Comparison of ENCODE assay signal across 21 cellular contexts in genomic region chrX:136491832-136492231, GRCh38. TPM values are rescaled to one million over a fixed set of nuclear protein-coding genes. Genes with fewer than 3 reads are reported as not detected.
DNase-seq lines count a peak whose midpoint lies in the region; ATAC-seq and TF ChIP-seq lines count a peak whose summit lies in the region.
"Had no signal": no experiment of that assay in that cellular context is flagged by ENCODE, and none has a peak within 500 bp of the region (broad histone marks: within the 10 kb centered on the region; RNA-seq: fewer than 3 reads in every experiment).

No MANE protein-coding gene starts in this region.

- no peak for ATAC-seq in Panc1
- ATAC-seq: T-cell had no signal

- H3K9ac ChIP-seq in H9 (ENCODE audit: extremely low read depth, insufficient read length, low read length): no peak overlapping the region
- no peak overlapping the region for H3K9ac ChIP-seq in mesendoderm (ENCODE audit: low read length)
- H3K9ac ChIP-seq: BLaER1 had no signal

- H3K23ac ChIP-seq in H9 (ENCODE audit: insufficient read length, low read depth, low read length): no peak overlapping the region
- H3K23ac ChIP-seq in mesendoderm (ENCODE audit: low read length): no peak overlapping the region

- no peaks in the 10 kb centered on the region for H3K4me1 ChIP-seq in H9 (ENCODE audit: insufficient read depth, low read length)
- H3K4me1 ChIP-seq in Panc1 (ENCODE audit: control insufficient read depth, insufficient read depth, low read length): peaks cover 6% of the 10 kb centered on the region; the same call in 1 of the 2 replicates
- H3K4me1 ChIP-seq in mesendoderm (ENCODE audit: control insufficient read depth, low read depth, low read length): no peaks in the 10 kb centered on the region
- H3K4me1 ChIP-seq: SJSA1 had no signal

- H3K4me2 ChIP-seq in H9 (ENCODE audit: insufficient read depth, insufficient read length, low read length) (no peak overlapping the region), mesendoderm (ENCODE audit: low read length) (no peak overlapping the region)
- H3K4me2 ChIP-seq: BLaER1 had no signal

- H2BK15ac ChIP-seq in H9 (ENCODE audit: low read depth, low read length): no peak overlapping the region
- H2BK15ac ChIP-seq in mesendoderm (replicated peaks; ENCODE audit: low read depth): no peak overlapping the region

- H3K9me3 ChIP-seq in H9 (ENCODE audit: control insufficient read depth, low read depth, low read length) (peaks cover 40% of the 10 kb centered on the region), Panc1 (ENCODE audit: control insufficient read depth, insufficient read depth, low read depth, low read length) (no peaks in the 10 kb centered on the region)
- H3K9me3 ChIP-seq: BLaER1, SJSA1 had no signal

- BruUV-seq in Panc1 (replicated peaks; lab: Mats Ljungman, UMichigan): no TSS peak

- H3K79me2 ChIP-seq in H9 (ENCODE audit: insufficient read depth, low read length) (no peaks in the 10 kb centered on the region), mesendoderm (ENCODE audit: control insufficient read depth, insufficient read depth, low read length) (no peaks in the 10 kb centered on the region)

- H2AFZ ChIP-seq in H9 (ENCODE audit: low read length): no peak overlapping the region

- TF ChIP-seq CTCF in H9 (conservative IDR thresholded peaks at IDR 0.05) (peak; percentile 42; the same call in 2 of the 3 replicates), Panc1 (IDR thresholded peaks at IDR 0.05) (peak; percentile 30; the same call in 1 of the 2 replicates)

- no peak overlapping the region for H2BK12ac ChIP-seq in H9 (ENCODE audit: insufficient read length, low read depth, low read length)

- CTCF ChIA-PET in Panc1 (lab: Charles Lee): interaction anchor here (0.5 to 0.7 kb wide), 4 partner anchors 23 to 235 kb away, joined by 4 to 14 read pairs (median 7); no protein-coding TSS in a partner anchor

- H2BK120ac ChIP-seq in H9 (ENCODE audit: low read depth, low read length, poor library complexity, severe bottlenecking) (no peak overlapping the region), mesendoderm (ENCODE audit: low read depth, low read length) (no peak overlapping the region)

- H3K14ac ChIP-seq in H9 (ENCODE audit: insufficient read depth, low read length): no peak overlapping the region

- no peaks in the 10 kb centered on the region for H3K79me1 ChIP-seq in H9 (ENCODE audit: insufficient read depth, low read depth, low read length, poor library complexity, severe bottlenecking)
- H3K79me1 ChIP-seq in mesendoderm (ENCODE audit: low read length): no peaks in the 10 kb centered on the region

- H2BK5ac ChIP-seq in H9 (ENCODE audit: insufficient read length, low read length): no peak overlapping the region
- no peak overlapping the region for H2BK5ac ChIP-seq in mesendoderm (ENCODE audit: low read length)

- H4K8ac ChIP-seq in H9 (replicated peaks; ENCODE audit: insufficient read length, low read depth, low read length): no peak overlapping the region
- H4K8ac ChIP-seq in mesendoderm (ENCODE audit: low read depth, low read length): no peak overlapping the region

- no peak overlapping the region for H2BK20ac ChIP-seq in H9 (ENCODE audit: low read depth, low read length, poor library complexity, severe bottlenecking)

- intact Hi-C loops in Panc1 (cut with micrococcal nuclease; ENCODE audit: unreplicated experiment): no loop called here
- intact Hi-C loops in posterior vena cava (cut with DNase I): no loop called here

- peaks cover 60 to 69% of the 10 kb centered on the region in 2 experiments for H3K9me3 Mint-ChIP-seq in H9
- H3K9me3 Mint-ChIP-seq: T-cell had no signal

- H3K23me2 ChIP-seq in H9 (ENCODE audit: insufficient read length, low read depth, low read length, poor library complexity, severe bottlenecking): peaks cover 6% of the 10 kb centered on the region

- no peaks in the 10 kb centered on the region; a peak in 1 of 7 replicates for H3K36me3 Mint-ChIP-seq in H9 (ENCODE audit: insufficient read depth in 1 of 3, low read depth in 3 of 3)
- H3K36me3 Mint-ChIP-seq: T-cell had no signal

- no peak overlapping the region for H3K4me3 Mint-ChIP-seq in H9
- H3K4me3 Mint-ChIP-seq: T-cell had no signal

- H3K4me3 ChIP-seq in Panc1 (ENCODE audit: low read depth in 2 of 2, low read length in 2 of 2) (no peak overlapping the region), mesendoderm (ENCODE audit: low read length) (no peak overlapping the region)
- H3K4me3 ChIP-seq: BLaER1, SJSA1 had no signal

- H3K18ac ChIP-seq in H9 (ENCODE audit: insufficient read length, low read depth, low read length): no peak overlapping the region
- H3K18ac ChIP-seq in mesendoderm (ENCODE audit: low read length): no peak overlapping the region

- WGBS in H9 (ENCODE audit: extremely low coverage, insufficient read length, low lambda C conversion rate): no CpG with 5 or more reads among the region's 6 CpGs
- no CpG with 5 or more reads among the region's 6 CpGs for WGBS in mesendoderm (ENCODE audit: extremely low coverage, insufficient coverage, low lambda C conversion rate)

- H3K4ac ChIP-seq in H9 (ENCODE audit: low read depth, low read length) (no peak overlapping the region), mesendoderm (ENCODE audit: low read depth, low read length) (no peak overlapping the region)

- in situ Hi-C loops in Panc1 (cut with HindIII; ENCODE audit: low pct_unique_long_range_greater_than_20kb, low sequenced_read_pairs): no loop called here

- DNase-seq in DMS 273 (lab: John Stamatoyannopoulos, UW; ENCODE audit: unreplicated experiment): peak; percentile 15
- no peak for DNase-seq in DMS 273 treated with DMSO at 0.1 percent for 48 hours (lab: John Stamatoyannopoulos, UW)
- no peak for DNase-seq in H9
- DNase-seq in Panc1 (ENCODE audit: low read depth, low spot score): no peak
- DNase-seq in mesendoderm: peak; percentile 16
- DNase-seq in NCI-H128 (lab: John Stamatoyannopoulos, UW; ENCODE audit: unreplicated experiment): no peak
- DNase-seq in posterior vena cava (ENCODE audit: low spot score): no peak
- no peak for DNase-seq in cerebellum (ENCODE audit: low spot score)
- DNase-seq: H7, IMR-90, Kasumi-1, NCI-H1436 treated with DMSO at 0.1 percent for 48 hours, NCI-H2029 treated with DMSO at 0.1 percent for 48 hours, NCI-H510A treated with DMSO at 0.1 percent for 48 hours, T-cell had no signal

- no peaks in the 10 kb centered on the region for H3K4me1 Mint-ChIP-seq in H9

- H2AK5ac ChIP-seq in H9 (ENCODE audit: insufficient read length, low read length) (no peak overlapping the region), mesendoderm (ENCODE audit: low read length) (no peak overlapping the region)

- H3K27me3 Mint-ChIP-seq in H9 (ENCODE audit: low read depth): peaks cover 17% of the 10 kb centered on the region

- H4K5ac ChIP-seq in H9 (ENCODE audit: insufficient read length, low read depth, low read length) (no peak overlapping the region), mesendoderm (ENCODE audit: low read length) (no peak overlapping the region)

- no peaks in the 10 kb centered on the region for H4K20me1 ChIP-seq in H9 (ENCODE audit: control insufficient read depth, insufficient read depth, insufficient read length)

- no peaks in the 10 kb centered on the region for H3K36me3 ChIP-seq in Panc1 (ENCODE audit: control insufficient read depth, insufficient read depth, low read length)
- no peaks in the 10 kb centered on the region for H3K36me3 ChIP-seq in mesendoderm (ENCODE audit: control insufficient read depth, insufficient read depth, low read length)
- H3K36me3 ChIP-seq: BLaER1, SJSA1 had no signal

- H4K91ac ChIP-seq in H9 (ENCODE audit: insufficient read length, low read depth, low read length): no peak overlapping the region

- H3K27me3 ChIP-seq in H9 (ENCODE audit: insufficient read depth, low read length): no peaks in the 10 kb centered on the region
- H3K27me3 ChIP-seq in Panc1 (ENCODE audit: control insufficient read depth, insufficient read depth, low read length): peaks cover 29% of the 10 kb centered on the region
- H3K27me3 ChIP-seq in mesendoderm (ENCODE audit: insufficient read depth, low read length, poor library complexity): no peaks in the 10 kb centered on the region

- H3T11ph ChIP-seq in H9 (ENCODE audit: low read length): no peak overlapping the region

- POLR2A ChIA-PET in Panc1 (lab: Charles Lee): interaction anchor here (0.6 kb wide), 1 partner anchor 66 kb away, joined by 8 read pairs; no protein-coding TSS in a partner anchor

- H3K27ac ChIP-seq in H9 (ENCODE audit: insufficient read length, low read depth, low read length) (no peak overlapping the region), Panc1 (ENCODE audit: low read length) (no peak overlapping the region), mesendoderm (ENCODE audit: low read depth, low read length) (no peak overlapping the region)
- H3K27ac ChIP-seq: 22Rv1, BLaER1, RWPE1, SJSA1 had no signal

- H3K27ac Mint-ChIP-seq in H9: no peak overlapping the region
- H3K27ac Mint-ChIP-seq: T-cell had no signal

- H3K56ac ChIP-seq in H9 (ENCODE audit: insufficient read length, low read depth, low read length) (no peak overlapping the region), mesendoderm (ENCODE audit: low read length) (no peak overlapping the region)

RNA-seq across cellular contexts. Expression of gene BRS3, which starts 4.1 kb away (rescaled TPM):
- total RNA-seq in H9 (2021): not detected in 2 replicates
- total RNA-seq in Panc1 (2021; ENCODE audit: unreplicated experiment): not detected
- polyA plus RNA-seq in Panc1 (2012; ENCODE audit: insufficient read length): not detected
- polyA plus RNA-seq in mesendoderm (2013, experiment 1 of 2): not detected
- not detected for polyA plus RNA-seq in mesendoderm (2013, experiment 2 of 2)
- not detected for total RNA-seq in posterior vena cava
- total RNA-seq in cerebellum: not detected
- total RNA-seq: Daoy, H7, HT1080, IMR-90, SJSA1, T-cell had no signal
- polyA plus RNA-seq: IMR-90 had no signal

RNA-seq across cellular contexts. Expression of gene HTATSF1, which starts 5.6 kb away (rescaled TPM):
- total RNA-seq in H9 (2021) (49.5 and 51.5 TPM in 2 replicates), Panc1 (2021; ENCODE audit: unreplicated experiment) (76.0 TPM), posterior vena cava (10 to 100 TPM; 33.7 to 37.8 TPM), cerebellum (50.9 TPM)
- 68.0 TPM for polyA plus RNA-seq in Panc1 (2012; ENCODE audit: insufficient read length)
- polyA plus RNA-seq in mesendoderm (2013, experiment 1 of 2): 57.1 TPM
- polyA plus RNA-seq in mesendoderm (2013, experiment 2 of 2): 53.9 TPM

RNA-seq across cellular contexts. Expression of gene VGLL1, which starts 40.2 kb away (rescaled TPM):
- total RNA-seq in H9 (2021) (not detected in 2 replicates), Panc1 (2021; ENCODE audit: unreplicated experiment) (not detected), posterior vena cava (not detected), cerebellum (not detected)
- not detected for polyA plus RNA-seq in Panc1 (2012; ENCODE audit: insufficient read length)
- 0.03 TPM for polyA plus RNA-seq in mesendoderm (2013, experiment 1 of 2)
- not detected for polyA plus RNA-seq in mesendoderm (2013, experiment 2 of 2)
- total RNA-seq: Daoy, H7, HT1080, IMR-90, SJSA1, T-cell had no signal
- polyA plus RNA-seq: IMR-90 had no signal

Comparison
In these comparisons a context has a peak if more than half of its experiments do, and no peak if none do; other contexts are left out.
1. DNase-seq: peak in DMS 273 (single experiment) and mesendoderm (single experiment); none in DMS 273 treated with DMSO at 0.1 percent for 48 hours (single experiment), H9 (single experiment), Panc1 (single experiment), NCI-H128 (single experiment), posterior vena cava (single experiment) and cerebellum (single experiment).